Comparison of ENCODE assay signal across 26 cellular contexts in the genomic region with DNA sequence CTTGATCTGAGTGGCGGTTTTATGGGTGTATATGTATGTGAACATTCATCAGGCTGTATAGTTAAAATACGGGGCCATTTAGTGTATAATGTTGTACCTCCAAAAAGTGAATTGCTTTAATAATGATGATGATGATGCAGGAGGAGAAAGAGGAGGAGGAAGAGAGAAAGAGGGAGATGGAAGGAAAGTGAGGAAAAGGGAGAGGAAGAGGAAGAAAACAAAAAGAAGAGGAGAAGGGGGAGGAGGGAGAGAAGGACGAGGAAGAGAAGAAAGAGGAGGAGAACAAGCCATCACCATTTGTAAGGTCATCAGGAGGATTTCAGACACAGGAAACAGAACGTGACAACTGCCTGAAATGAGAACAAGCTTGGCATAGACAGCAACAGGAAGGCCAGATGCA.
"Had no signal": no experiment of that assay in that cellular context is flagged by ENCODE, and none has a peak within 500 bp of the region (broad histone marks: within the 10 kb centered on the region; RNA-seq: fewer than 3 reads in every experiment).

No MANE protein-coding gene starts in this region.

- H3K27me3 ChIP-seq: colonic mucosa, esophagus squamous epithelium, gastrocnemius medialis, heart right ventricle, left lung had no signal

- H3K9me3 ChIP-seq: colonic mucosa, esophagus squamous epithelium, gastrocnemius medialis, heart right ventricle, left lung, lower lobe of right lung, mucosa of descending colon had no signal

- H3K36me3 ChIP-seq: colonic mucosa, esophagus squamous epithelium, gastrocnemius medialis, heart right ventricle, left lung, lower lobe of right lung had no signal

- ATAC-seq: effector memory CD8-positive, alpha-beta T cell; esophagus mucosa; gastrocnemius medialis; left cardiac atrium; left lung; left ventricle myocardium superior; lower lobe of right lung; mucosa of descending colon had no signal

- H3K4me3 ChIP-seq: colonic mucosa, esophagus squamous epithelium, gastrocnemius medialis, heart right ventricle, left lung, lower lobe of right lung, mucosa of descending colon had no signal

- H3K27ac ChIP-seq: colonic mucosa, epithelial cell of prostate, esophagus squamous epithelium, gastrocnemius medialis, heart right ventricle, left lung, lower lobe of right lung had no signal

- FAIRE-seq: endometrium, islet of Langerhans, keratinocyte had no signal

- DNase-seq: colonic mucosa; cortex of kidney; effector CD8-positive, alpha-beta T cell; effector memory CD8-positive, alpha-beta T cell; endodermal cell; erythroblast; esophagus squamous epithelium; foreskin fibroblast; foreskin melanocyte; gastrocnemius medialis; glutamatergic neuron; head of caudate nucleus; heart right ventricle; hippocampal formation; left cardiac atrium; left lung; left ventricle myocardium superior; lower lobe of right lung; mesenchymal stem cell; mucosa of descending colon; naive B cell had no signal

- H3K4me1 ChIP-seq: colonic mucosa, esophagus squamous epithelium, gastrocnemius medialis, left lung, lower lobe of right lung had no signal
